8 cellular contexts compared by ENCODE assay signal in genomic region chr5:54311178-54311811, GRCh38. TPM values are rescaled to one million over a fixed set of nuclear protein-coding genes. Genes with fewer than 3 reads are reported as not detected.
A peak's percentile ranks its signal among the peaks of the same experiment; 100 is the strongest.
DNase-seq lines count a peak whose midpoint lies in the region; ATAC-seq, FAIRE-seq and TF ChIP-seq lines count a peak whose summit lies in the region.

No MANE protein-coding gene starts in this region.

- H3K4me2 ChIP-seq in smooth muscle cell, result peak overlapping the region; percentile 95

- H3K4me3 ChIP-seq in Jurkat, Clone E6-1 (ENCODE audit: low read length), result peak overlapping the region; percentile 74
- peak overlapping the region; percentile 96 for H3K4me3 ChIP-seq in iPS-18a (ENCODE audit: low read length)
- peak overlapping the region; percentile 67 for H3K4me3 ChIP-seq in smooth muscle cell

- FAIRE-seq in GM12892 (lab: Jason Lieb, UNC), result no peak

- H3K9me3 ChIP-seq in iPS-18a (ENCODE audit: control insufficient read depth, low read depth, low read length), result no peaks in the 10 kb centered on the region
- H3K9me3 ChIP-seq in smooth muscle cell (replicated peaks; ENCODE audit: low read depth), result no peaks in the 10 kb centered on the region

- TF ChIP-seq CTCF in smooth muscle cell (IDR thresholded peaks at IDR 0.05; ENCODE audit: borderline replicate concordance, insufficient read depth, poor library complexity, severe bottlenecking), result no peak

- H3K4me1 ChIP-seq in iPS-18a (ENCODE audit: control insufficient read depth, low read depth, low read length), result no peaks in the 10 kb centered on the region
- peaks cover 20% of the 10 kb centered on the region for H3K4me1 ChIP-seq in smooth muscle cell (ENCODE audit: low read depth)

- H3K79me2 ChIP-seq in smooth muscle cell (ENCODE audit: low read depth), result peaks cover 31% of the 10 kb centered on the region

- H3K9ac ChIP-seq in iPS-18a (ENCODE audit: low read length), result peak overlapping the region; percentile 86
- H3K9ac ChIP-seq in smooth muscle cell (ENCODE audit: low read depth), result peak overlapping the region; percentile 68

- DNase-seq in ELF-1 (ENCODE audit: low read depth, low spot score) (peak; percentile 36), amniotic stem cell (lab: John Stamatoyannopoulos, UW) (peak; percentile 2), smooth muscle cell (lab: John Stamatoyannopoulos, UW; ENCODE audit: unreplicated experiment) (no peak), left colon (no peak), NCI-H187 (lab: John Stamatoyannopoulos, UW) (no peak), GM12892 (ENCODE audit: insufficient read length) (no peak)
- no peak for DNase-seq in Jurkat, Clone E6-1 (ENCODE audit: low read depth, low spot score)

- WGBS in smooth muscle cell (ENCODE audit: low lambda C conversion rate), result 3% methylated on average over 16 of the region's 16 CpGs

- H3K36me3 ChIP-seq in iPS-18a (ENCODE audit: control insufficient read depth, low read depth, low read length), result no peaks in the 10 kb centered on the region
- no peaks in the 10 kb centered on the region for H3K36me3 ChIP-seq in smooth muscle cell (ENCODE audit: low read depth)

- TF ChIP-seq POLR2A in GM12892 (IDR thresholded peaks at IDR 0.05; ENCODE audit: low read depth, low read length), result no peak

- peaks cover 39% of the 10 kb centered on the region for H3K27me3 ChIP-seq in iPS-18a (ENCODE audit: control insufficient read depth, insufficient read depth, low read length)
- H3K27me3 ChIP-seq in smooth muscle cell (ENCODE audit: low read depth), result no peaks in the 10 kb centered on the region

- intact Hi-C loops in left colon (cut with DNase I, micrococcal nuclease), result no loop called here

- H2AFZ ChIP-seq in smooth muscle cell (ENCODE audit: low read depth), result peak overlapping the region; percentile 56

- peaks cover 28% of the 10 kb centered on the region for H4K20me1 ChIP-seq in smooth muscle cell (ENCODE audit: low read depth)

- H3K27ac ChIP-seq in iPS-18a (ENCODE audit: low read length) (peak overlapping the region; percentile 56), smooth muscle cell (ENCODE audit: low read depth) (peak overlapping the region; percentile 37)

- ATAC-seq in left colon, result no peak

- no peaks in the 10 kb centered on the region for H3F3A ChIP-seq in smooth muscle cell (ENCODE audit: low read depth)

RNA-seq across cellular contexts. Expression of gene ARL15, which starts 0.9 kb away (rescaled TPM):
- polyA plus RNA-seq in Jurkat, Clone E6-1 (2012; ENCODE audit: insufficient read depth, insufficient read length), result 7.9 TPM
- 42.3 and 51.1 TPM in 2 replicates for total RNA-seq in smooth muscle cell
- 9.8 and 20.8 TPM in 2 replicates for polyA plus RNA-seq in smooth muscle cell
- total RNA-seq in left colon, result 10 to 100 TPM; 25.2 to 27.2 TPM
- polyA plus RNA-seq in GM12892 (2012; ENCODE audit: missing spikeins), result 5.2 TPM

Comparison
In these comparisons a context has a peak if more than half of its experiments do, and no peak if none do; other contexts are left out.
1. DNase-seq: peak in ELF-1 (single experiment) and amniotic stem cell (single experiment); none in Jurkat, Clone E6-1 (single experiment), smooth muscle cell (single experiment), left colon (0 of 2), NCI-H187 (0 of 2) and GM12892 (single experiment).
2. Peak in every context shown above with its lines, with median percentiles within 50 percentile points of each other: H3K4me3 ChIP-seq.